ENCODE assay signal across 33 cellular contexts in genomic region chr10:21655687-21656086, GRCh38.
"Had no signal": no experiment of that assay in that cellular context is flagged by ENCODE, and none has a peak within 500 bp of the region (broad histone marks: within the 10 kb centered on the region; RNA-seq: fewer than 3 reads in every experiment).

No MANE protein-coding gene starts in this region.

- H3K4me3 ChIP-seq: adrenal gland, body of pancreas, breast epithelium had no signal

- DNase-seq: activated B cell treated with CpG ODN at 0.5 μM for 24 hours; activated CD4-positive, alpha-beta memory T cell treated with anti-CD3 and anti-CD28 coated beads for 36 hours; activated CD4-positive, alpha-beta T cell treated with anti-CD3 and anti-CD28 coated beads for 4 hours; activated CD4-positive, alpha-beta T cell treated with anti-CD3 and anti-CD28 coated beads, Interleukin-2, amount 10 ng/mL, durations not matched to agents 24 days and 14 days; activated CD4-positive, alpha-beta T cell treated with anti-CD3 and anti-CD28 coated beads, Interleukin-2, amount 50 U/mL, for 1 hour; activated CD4-positive, alpha-beta T cell treated with anti-CD3 and anti-CD28 coated beads, Interleukin-2, amount 50 U/mL, for 4 hours; activated CD4-positive, CD25-positive, alpha-beta regulatory T cell treated with anti-CD3 and anti-CD28 coated beads, Interleukin-2, amount 50 U/mL, for 72 hours; activated CD8-positive, alpha-beta memory T cell treated with anti-CD3 and anti-CD28 coated beads, Interleukin-2, amount 50 U/mL, for 4 hours; activated CD8-positive, alpha-beta T cell treated with anti-CD3 and anti-CD28 coated beads for 36 hours; activated effector memory CD4-positive, alpha-beta T cell treated with anti-CD3 and anti-CD28 coated beads, Interleukin-2, amount 50 U/mL, for 16 hours; activated gamma-delta T cell treated with Interleukin-2 at 50 U/mL for 16 hours; activated naive CD4-positive, alpha-beta T cell; activated naive CD4-positive, alpha-beta T cell treated with anti-CD3 and anti-CD28 coated beads for 36 hours; activated naive CD4-positive, alpha-beta T cell treated with anti-CD3 and anti-CD28 coated beads, Interleukin-2, amount 50 U/mL, for 16 hours; activated naive CD8-positive, alpha-beta T cell treated with anti-CD3 and anti-CD28 coated beads for 36 hours; activated T-cell treated with anti-CD3 and anti-CD28 coated beads for 4 hours; activated T-cell treated with anti-CD3 and anti-CD28 coated beads, Interleukin-2, amount 50 U/mL, for 1 hour; activated T-cell treated with anti-CD3 and anti-CD28 coated beads, Interleukin-2, amount 50 U/mL, for 4 hours; activated T-cell treated with anti-CD3 and anti-CD28 coated beads, Interleukin-2, amount 50 U/mL, for 72 hours; adrenal gland; amniotic stem cell; aorta; body of pancreas; brain microvascular endothelial cell; caudate nucleus; cerebellar nuclear complex; T-helper 1 cell; T-helper 9 cell had no signal

- FAIRE-seq: TTC549 had no signal

- H3K36me3 ChIP-seq: adrenal gland, breast epithelium had no signal

- H3K27me3 ChIP-seq: adrenal gland, body of pancreas, brain microvascular endothelial cell, breast epithelium had no signal

- H3K4me1 ChIP-seq: breast epithelium had no signal

- ATAC-seq: activated CD8-positive, alpha-beta T cell treated with anti-CD3 and anti-CD28 coated beads for 36 hours; activated naive CD4-positive, alpha-beta T cell treated with anti-CD3 and anti-CD28 coated beads, Interleukin-2, amount 50 U/mL, for 72 hours; activated T-cell treated with anti-CD3 and anti-CD28 coated beads, Interleukin-2, amount 50 U/mL, for 4 hours; activated T-cell treated with anti-CD3 and anti-CD28 coated beads, Interleukin-2, amount 50 U/mL, for 72 hours; activated T-helper 17 cell treated with anti-CD3 and anti-CD28 coated beads, Interleukin-2, amount 50 U/mL, for 72 hours; body of pancreas had no signal

- H3K27ac ChIP-seq: adrenal gland, body of pancreas, brain microvascular endothelial cell, breast epithelium, VCaP had no signal

- H3K9me3 ChIP-seq: adrenal gland, body of pancreas, breast epithelium had no signal
